In genomic region chr2:72886505-72887031, GRCh38 we compare ENCODE assay signal across 9 cellular contexts. TPM values are rescaled to one million over a fixed set of nuclear protein-coding genes. Genes with fewer than 3 reads are reported as not detected.
DNase-seq lines count a peak whose midpoint lies in the region; ATAC-seq and TF ChIP-seq lines count a peak whose summit lies in the region.
"Had no signal": no experiment of that assay in that cellular context is flagged by ENCODE, and none has a peak within 500 bp of the region (broad histone marks: within the 10 kb centered on the region; RNA-seq: fewer than 3 reads in every experiment).

No MANE protein-coding gene starts in this region.

- DNase-seq in activated CD4-positive, alpha-beta T cell treated with anti-CD3 and anti-CD28 coated beads for 36 hours, result no peak
- DNase-seq in activated CD4-positive, alpha-beta T cell treated with anti-CD3 and anti-CD28 coated beads, Interleukin-2, amount 50 U/mL, for 48 hours, result no peak
- DNase-seq in activated T-helper 1 cell treated with anti-CD3 and anti-CD28 coated beads, Interleukin-12 subunit alpha, Interleukin-12 subunit beta, Interleukin-2, Interleukin-4 antibody, amounts not matched to agents 30 ng/mL and 10 ng/mL and 1 ng/mL, durations not matched to agents 14 hours and 24 hours and 36 hours (ENCODE audit: low spot score), result no peak
- DNase-seq in immature natural killer cell, result no peak
- no peak for DNase-seq in erythroblast (lab: John Stamatoyannopoulos, UW)
- no peak for DNase-seq in Ammon's horn (ENCODE audit: low spot score)
- DNase-seq in SW480 (ENCODE audit: low spot score), result no peak
- DNase-seq: NCI-H1417 treated with DMSO at 0.1 percent for 48 hours had no signal

- peaks cover 56% of the 10 kb centered on the region for H3K27me3 Mint-ChIP-seq in activated CD4-positive, alpha-beta T cell treated with anti-CD3 and anti-CD28 coated beads for 36 hours
- H3K27me3 Mint-ChIP-seq in activated T-helper 1 cell treated with anti-CD3 and anti-CD28 coated beads, Interleukin-12 subunit alpha, Interleukin-12 subunit beta, Interleukin-2, Interleukin-4 antibody, amounts not matched to agents 30 ng/mL and 10 ng/mL and 1 ng/mL, durations not matched to agents 14 hours and 24 hours and 36 hours (ENCODE audit: insufficient read depth), result peaks cover 47% of the 10 kb centered on the region
- peaks cover 13 to 33% (median 17%) of the 10 kb centered on the region in 3 donors for H3K27me3 Mint-ChIP-seq in immature natural killer cell (ENCODE audit: low read depth in 3 of 3)

- POLR2A ChIA-PET in activated CD4-positive, alpha-beta T cell treated with anti-CD3 and anti-CD28 coated beads for 36 hours (lab: Charles Lee), result no interaction called here

- TF ChIP-seq POLR2A in erythroblast (IDR thresholded peaks at IDR 0.05; ENCODE audit: low read length), result no peak

- H3K4me3 Mint-ChIP-seq in activated CD4-positive, alpha-beta T cell treated with anti-CD3 and anti-CD28 coated beads for 36 hours, result peak overlapping the region; percentile 70
- peak overlapping the region; percentile 74 for H3K4me3 Mint-ChIP-seq in activated T-helper 1 cell treated with anti-CD3 and anti-CD28 coated beads, Interleukin-12 subunit alpha, Interleukin-12 subunit beta, Interleukin-2, Interleukin-4 antibody, amounts not matched to agents 30 ng/mL and 10 ng/mL and 1 ng/mL, durations not matched to agents 14 hours and 24 hours and 36 hours
- peak overlapping the region; percentile 68 to 88 (median 79) for H3K4me3 Mint-ChIP-seq in immature natural killer cell

- no peak for ATAC-seq in activated CD4-positive, alpha-beta T cell treated with anti-CD3 and anti-CD28 coated beads for 36 hours

- peak overlapping the region; percentile 59 for H3K27ac ChIP-seq in temporal lobe (ENCODE audit: low read depth, low read length)

- no peak overlapping the region for H3K27ac Mint-ChIP-seq in activated CD4-positive, alpha-beta T cell treated with anti-CD3 and anti-CD28 coated beads for 36 hours
- H3K27ac Mint-ChIP-seq in activated T-helper 1 cell treated with anti-CD3 and anti-CD28 coated beads, Interleukin-12 subunit alpha, Interleukin-12 subunit beta, Interleukin-2, Interleukin-4 antibody, amounts not matched to agents 30 ng/mL and 10 ng/mL and 1 ng/mL, durations not matched to agents 14 hours and 24 hours and 36 hours, result no peak overlapping the region
- peak overlapping the region in 1 of 6 donors; percentile 25 for H3K27ac Mint-ChIP-seq in immature natural killer cell

- intact Hi-C loops in activated CD4-positive, alpha-beta T cell treated with anti-CD3 and anti-CD28 coated beads for 36 hours (cut with DNase I, micrococcal nuclease), result loop anchor here (1.0 to 5.0 kb wide), 5 partner anchors 22 to 186 kb away; partner anchors contain the start of gene SFXN5 (in 2 of the 2)
- intact Hi-C loops in activated T-helper 1 cell treated with anti-CD3 and anti-CD28 coated beads, Interleukin-12 subunit alpha, Interleukin-12 subunit beta, Interleukin-2, Interleukin-4 antibody, amounts not matched to agents 30 ng/mL and 10 ng/mL and 1 ng/mL, durations not matched to agents 14 hours and 24 hours and 36 hours (cut with micrococcal nuclease), result loop anchor here (1.0 to 2.0 kb wide), 3 partner anchors 24 to 184 kb away; partner anchors contain the start of gene SFXN5

- CTCF ChIA-PET in activated CD4-positive, alpha-beta T cell treated with anti-CD3 and anti-CD28 coated beads for 36 hours (lab: Charles Lee), result interaction anchor here (0.7 to 2.9 kb wide), 21 partner anchors 9 to 290 kb away, joined by 3 to 20 read pairs (median 6); no protein-coding TSS in a partner anchor

- H3K4me1 Mint-ChIP-seq in activated CD4-positive, alpha-beta T cell treated with anti-CD3 and anti-CD28 coated beads for 36 hours, result peaks cover 10% of the 10 kb centered on the region
- no peaks in the 10 kb centered on the region for H3K4me1 Mint-ChIP-seq in activated T-helper 1 cell treated with anti-CD3 and anti-CD28 coated beads, Interleukin-12 subunit alpha, Interleukin-12 subunit beta, Interleukin-2, Interleukin-4 antibody, amounts not matched to agents 30 ng/mL and 10 ng/mL and 1 ng/mL, durations not matched to agents 14 hours and 24 hours and 36 hours (ENCODE audit: low read depth)
- peaks cover 7 to 9% of the 10 kb centered on the region in 2 donors for H3K4me1 Mint-ChIP-seq in immature natural killer cell

- H3K36me3 Mint-ChIP-seq in activated CD4-positive, alpha-beta T cell treated with anti-CD3 and anti-CD28 coated beads for 36 hours (ENCODE audit: low read depth), result peaks cover 6% of the 10 kb centered on the region
- no peaks in the 10 kb centered on the region for H3K36me3 Mint-ChIP-seq in activated T-helper 1 cell treated with anti-CD3 and anti-CD28 coated beads, Interleukin-12 subunit alpha, Interleukin-12 subunit beta, Interleukin-2, Interleukin-4 antibody, amounts not matched to agents 30 ng/mL and 10 ng/mL and 1 ng/mL, durations not matched to agents 14 hours and 24 hours and 36 hours (ENCODE audit: low read depth)
- no peaks in the 10 kb centered on the region for H3K36me3 Mint-ChIP-seq in immature natural killer cell

- no peaks in the 10 kb centered on the region for H3K9me3 Mint-ChIP-seq in activated CD4-positive, alpha-beta T cell treated with anti-CD3 and anti-CD28 coated beads for 36 hours (ENCODE audit: low read depth)
- H3K9me3 Mint-ChIP-seq in activated T-helper 1 cell treated with anti-CD3 and anti-CD28 coated beads, Interleukin-12 subunit alpha, Interleukin-12 subunit beta, Interleukin-2, Interleukin-4 antibody, amounts not matched to agents 30 ng/mL and 10 ng/mL and 1 ng/mL, durations not matched to agents 14 hours and 24 hours and 36 hours, result no peaks in the 10 kb centered on the region
- H3K9me3 Mint-ChIP-seq in immature natural killer cell, result no peaks in the 10 kb centered on the region

RNA-seq across cellular contexts. Expression of gene SPR, which starts 0.6 kb away (rescaled TPM):
- 1 to 10 TPM; 7.3 to 9.8 TPM for total RNA-seq in activated CD4-positive, alpha-beta T cell treated with anti-CD3 and anti-CD28 coated beads for 36 hours
- total RNA-seq in activated T-helper 1 cell treated with anti-CD3 and anti-CD28 coated beads, Interleukin-12 subunit alpha, Interleukin-12 subunit beta, Interleukin-2, Interleukin-4 antibody, amounts not matched to agents 30 ng/mL and 10 ng/mL and 1 ng/mL, durations not matched to agents 14 hours and 24 hours and 36 hours, result 10.9 and 11.2 TPM in 2 replicates
- 1 to 10 TPM; 1.2 to 2.2 (median 1.4) TPM for polyA plus RNA-seq in immature natural killer cell
- total RNA-seq in temporal lobe, result 1.2 TPM

RNA-seq across cellular contexts. Expression of gene EMX1, which starts 30.8 kb away (rescaled TPM):
- total RNA-seq in activated CD4-positive, alpha-beta T cell treated with anti-CD3 and anti-CD28 coated beads for 36 hours, result not detected
- not detected in 2 replicates for total RNA-seq in activated T-helper 1 cell treated with anti-CD3 and anti-CD28 coated beads, Interleukin-12 subunit alpha, Interleukin-12 subunit beta, Interleukin-2, Interleukin-4 antibody, amounts not matched to agents 30 ng/mL and 10 ng/mL and 1 ng/mL, durations not matched to agents 14 hours and 24 hours and 36 hours
- not detected for polyA plus RNA-seq in immature natural killer cell
- total RNA-seq in temporal lobe, result 11.1 TPM

Comparison
In these comparisons a context has a peak if more than half of its experiments do, and no peak if none do; other contexts are left out.
1. RNA of gene EMX1, which starts 30.8 kb away (total RNA-seq): 11.1 TPM in temporal lobe (single experiment); not detected in activated T-helper 1 cell treated with anti-CD3 and anti-CD28 coated beads, Interleukin-12 subunit alpha, Interleukin-12 subunit beta, Interleukin-2, Interleukin-4 antibody, amounts not matched to agents 30 ng/mL and 10 ng/mL and 1 ng/mL, durations not matched to agents 14 hours and 24 hours and 36 hours and not detected in activated CD4-positive, alpha-beta T cell treated with anti-CD3 and anti-CD28 coated beads for 36 hours; every median in the first group is over 10 times any median in the second.
2. Peak in every context shown above with its lines, with median percentiles within 50 percentile points of each other: H3K4me3 Mint-ChIP-seq.